Comparison of ENCODE assay signal across 9 cellular contexts in genomic region chr11:62705880-62706831, GRCh38. TPM values are rescaled to one million over a fixed set of nuclear protein-coding genes. Genes with fewer than 3 reads are reported as not detected.
DNase-seq lines count a peak whose midpoint lies in the region; ATAC-seq, FAIRE-seq and TF ChIP-seq lines count a peak whose summit lies in the region.
"Had no signal": no experiment of that assay in that cellular context is flagged by ENCODE, and none has a peak within 500 bp of the region (broad histone marks: within the 10 kb centered on the region; RNA-seq: fewer than 3 reads in every experiment).

No MANE protein-coding gene starts in this region.

- TF ChIP-seq RAD21 in IMR-90 (IDR thresholded peaks at IDR 0.05; ENCODE audit: low read length) = no peak

- H2AK9ac ChIP-seq in IMR-90 (replicated peaks; ENCODE audit: low read depth, low read length, poor library complexity) = peak overlapping the region; percentile 95

- TF ChIP-seq CTCF in IMR-90 (conservative IDR thresholded peaks at IDR 0.05; ENCODE audit: low read depth, low read length) (no peak), OCI-LY1 (IDR thresholded peaks at IDR 0.05; ENCODE audit: low read length) (no peak), endothelial cell of umbilical vein (IDR thresholded peaks at IDR 0.05; ENCODE audit: extremely low read depth in 1 of 2, insufficient read depth in 1 of 2, low read depth in 1 of 2, low read length in 2 of 2) (no peak)

- H3K36me3 ChIP-seq in IMR-90 (ENCODE audit: control insufficient read depth, insufficient read depth, low read length) (peaks cover 13% of the 10 kb centered on the region), OCI-LY1 (ENCODE audit: insufficient read depth, low read length) (peaks cover 45% of the 10 kb centered on the region), endothelial cell of umbilical vein (ENCODE audit: control insufficient read depth in 2 of 2, extremely low read depth in 1 of 2, insufficient read depth in 2 of 2, low read length in 2 of 2) (peaks cover 2 to 3% of the 10 kb centered on the region in 2 experiments)

- H4K20me1 ChIP-seq in IMR-90 (ENCODE audit: insufficient read depth, low read length) = no peaks in the 10 kb centered on the region
- H4K20me1 ChIP-seq in OCI-LY1 (ENCODE audit: insufficient read depth, low read length) = no peaks in the 10 kb centered on the region
- no peaks in the 10 kb centered on the region for H4K20me1 ChIP-seq in endothelial cell of umbilical vein (replicated peaks; ENCODE audit: control insufficient read depth, extremely low read depth, insufficient read depth, low read length)

- H3K4me1 ChIP-seq in IMR-90 (ENCODE audit: control insufficient read depth, insufficient read depth, low read length) (peaks cover 16% of the 10 kb centered on the region), OCI-LY1 (ENCODE audit: insufficient read depth, low read length, severe bottlenecking) (peaks cover 49% of the 10 kb centered on the region), endothelial cell of umbilical vein (ENCODE audit: control insufficient read depth, extremely low read depth, insufficient read depth, low read length) (peaks cover 25% of the 10 kb centered on the region)

- intact Hi-C loops in IMR-90 (cut with micrococcal nuclease) (no loop called here), endothelial cell of umbilical vein (cut with micrococcal nuclease) (loop anchor here (1.0 to 5.0 kb wide), 4 partner anchors 39 to 105 kb away; partner anchors contain the start of genes C11orf98, CSKMT, INTS5 and MTA2)

- CTCF ChIA-PET in IMR-90 (lab: Yijun Ruan, JAX) (interaction anchor here (0.9 to 1.9 kb wide), 4 partner anchors 12 to 80 kb away, joined by 3 to 6 read pairs (median 4); partner anchors contain the start of gene LRRN4CL), endothelial cell of umbilical vein (lab: Charles Lee) (interaction anchor here (0.9 to 2.5 kb wide), 8 partner anchors 10 to 163 kb away, joined by 3 to 14 read pairs (median 4); partner anchors contain the start of genes C11orf98, CSKMT and HNRNPUL2)

- BruUV-seq in IMR-90 (replicated peaks; lab: Mats Ljungman, UMichigan) = no TSS peak
- no TSS peak for BruUV-seq in endothelial cell of umbilical vein (replicated peaks; lab: Mats Ljungman, UMichigan)

- H3K27ac ChIP-seq in IMR-90 (ENCODE audit: insufficient read depth, low read length) (peak overlapping the region; percentile 33), OCI-LY1 (ENCODE audit: low read depth, low read length, poor library complexity, severe bottlenecking) (peak overlapping the region; percentile 92), endothelial cell of umbilical vein (ENCODE audit: insufficient read depth, low read depth, low read length) (peak overlapping the region; percentile 37)

- ATAC-seq in GM21390 (IDR thresholded peaks at IDR 0.05; ENCODE audit: unreplicated experiment) (peak; percentile 60), IMR-90 (ENCODE audit: low read depth) (peak; percentile 90)

- H3K27me3 ChIP-seq in IMR-90 (ENCODE audit: control insufficient read depth, insufficient read depth, low read length) (no peaks in the 10 kb centered on the region), OCI-LY1 (ENCODE audit: insufficient read depth, low read length) (no peaks in the 10 kb centered on the region), endothelial cell of umbilical vein (ENCODE audit: control insufficient read depth in 2 of 2, insufficient read depth in 2 of 2, low read length in 2 of 2) (no peaks in the 10 kb centered on the region)

- H3K4me2 ChIP-seq in IMR-90 (ENCODE audit: low read depth, low read length) (peak overlapping the region; percentile 94), OCI-LY1 (ENCODE audit: low read length) (peak overlapping the region; percentile 90), endothelial cell of umbilical vein (ENCODE audit: insufficient read depth, low read length) (peak overlapping the region; percentile 82)

- H3F3A ChIP-seq in OCI-LY1 (ENCODE audit: insufficient read depth, low read length) = peaks cover 7% of the 10 kb centered on the region; the same call in 1 of the 2 replicates

- H3K23ac ChIP-seq in IMR-90 (ENCODE audit: low read depth, low read length) = peak overlapping the region; percentile 99

- peak overlapping the region; percentile 33; the same call in 1 of the 2 replicates for H4K5ac ChIP-seq in IMR-90 (ENCODE audit: low read depth, low read length)

- POLR2A ChIA-PET in IMR-90 (lab: Charles Lee; ENCODE audit: unreplicated experiment) = interaction anchor here (0.5 to 1.1 kb wide), 2 partner anchors 20 to 603 kb away, joined by 3 to 11 read pairs; no protein-coding TSS in a partner anchor
- POLR2A ChIA-PET in endothelial cell of umbilical vein (lab: Charles Lee) = interaction anchor here (0.7 to 1.5 kb wide), 3 partner anchors 41 to 135 kb away, joined by 3 to 19 read pairs (median 3); partner anchors contain the start of genes C11orf98, CSKMT and TUT1

- H2BK20ac ChIP-seq in IMR-90 (ENCODE audit: low read depth, low read length) = no peak overlapping the region

- H3K9ac ChIP-seq in IMR-90 (ENCODE audit: low read depth, low read length) = peak overlapping the region; percentile 79
- H3K9ac ChIP-seq in OCI-LY1 (ENCODE audit: low read length) = peak overlapping the region; percentile 77
- H3K9ac ChIP-seq in endothelial cell of umbilical vein (replicated peaks; ENCODE audit: extremely low read depth, insufficient read depth, low read length) = peak overlapping the region; percentile 65

- H4K8ac ChIP-seq in IMR-90 (ENCODE audit: low read depth in 2 of 2, low read length in 2 of 2) = peak overlapping the region; percentile 83 to 84

- peak overlapping the region; percentile 13; the same call in 1 of the 2 replicates for H3K18ac ChIP-seq in IMR-90 (ENCODE audit: low read depth, low read length)

- H3K4ac ChIP-seq in IMR-90 (ENCODE audit: low read depth, low read length) = peak overlapping the region; percentile 90

- dilution Hi-C loops in IMR-90 (cut with HindIII; ENCODE audit: low sequenced_read_pairs, unreplicated experiment) (no loop called here), endothelial cell of umbilical vein (cut with MboI; ENCODE audit: extremely low pct_ligation_motif_present, low sequenced_read_pairs) (no loop called here)

- 0 out of 2 replicates have a peak, but pooled peaks have one; percentile 31 for TF ChIP-seq POLR2A in IMR-90 (IDR thresholded peaks at IDR 0.05; ENCODE audit: low read depth, low read length)
- TF ChIP-seq POLR2A in endothelial cell of umbilical vein (IDR thresholded peaks at IDR 0.05; ENCODE audit: low read depth, low read length) = peak; percentile 49

- peak overlapping the region; percentile 97 for H3K14ac ChIP-seq in IMR-90 (replicated peaks; ENCODE audit: low read depth, low read length)

- H2AFZ ChIP-seq in IMR-90 (replicated peaks; ENCODE audit: low read length, poor library complexity) = peak overlapping the region; percentile 98
- H2AFZ ChIP-seq in OCI-LY1 (ENCODE audit: low read length) = no peak overlapping the region
- H2AFZ ChIP-seq in endothelial cell of umbilical vein (ENCODE audit: low read depth, low read length) = peak overlapping the region; percentile 89

- H3K9me3 ChIP-seq in IMR-90 (ENCODE audit: control insufficient read depth, insufficient read depth, low read length) (no peaks in the 10 kb centered on the region), OCI-LY1 (ENCODE audit: low read length) (no peaks in the 10 kb centered on the region), endothelial cell of umbilical vein (replicated peaks; ENCODE audit: control insufficient read depth, insufficient read depth, low read length) (no peaks in the 10 kb centered on the region)

- peak overlapping the region; percentile 8; the same call in 1 of the 3 replicates for H2BK15ac ChIP-seq in IMR-90 (ENCODE audit: low read depth, low read length)

- H4K91ac ChIP-seq in IMR-90 (ENCODE audit: insufficient read depth, low read depth, low read length) = peak overlapping the region; percentile 55

- WGBS in IMR-90 (ENCODE audit: extremely low coverage in 2 of 2, insufficient read length in 1 of 2), 2 experiments = 9% methylated on average over 46 of the region's 73 CpGs; no CpG with 5 or more reads in 1 of the 2 experiments

- H2BK120ac ChIP-seq in IMR-90 (ENCODE audit: low read depth, low read length) = peak overlapping the region; percentile 80

- H3K9me2 ChIP-seq in OCI-LY1 (ENCODE audit: low read depth, low read length) = no peaks in the 10 kb centered on the region

- H2AK5ac ChIP-seq in IMR-90 (ENCODE audit: low read depth, low read length) = peak overlapping the region; percentile 67

- in situ Hi-C loops in IMR-90 (cut with MboI; ENCODE audit: low sequenced_read_pairs) = no loop called here

- DNase-seq in CMK (ENCODE audit: low read depth) (peak; percentile 74), IMR-90 (peak; percentile 91), activated T-cell treated with anti-CD3 and anti-CD28 coated beads for 1 hour (ENCODE audit: low read depth) (peak; percentile 94), endothelial cell of umbilical vein (ENCODE audit: low read depth, low spot score) (peak; percentile 95), middle frontal gyrus (ENCODE audit: extremely low spot score, low spot score) (peak; percentile 88)
- peak; percentile 87 to 89 for DNase-seq in stimulated activated CD8-positive, alpha-beta memory T cell treated with anti-CD3 and anti-CD28 coated beads, Interleukin-15, amount 100 ng/mL, for 4 hours (ENCODE audit: low read depth in 2 of 2)

- H3K4me3 ChIP-seq in IMR-90 (ENCODE audit: insufficient read depth, low read depth, low read length) (peak overlapping the region; percentile 55), OCI-LY1 (ENCODE audit: low read depth, low read length, poor library complexity, severe bottlenecking) (peak overlapping the region; percentile 71), endothelial cell of umbilical vein (replicated peaks in 1 of 3; ENCODE audit: insufficient read depth in 1 of 3, low read depth in 1 of 3, low read length in 3 of 3) (peak overlapping the region; percentile 13 to 81 (median 41))

- peaks cover 17% of the 10 kb centered on the region for H3K9me1 ChIP-seq in IMR-90 (ENCODE audit: insufficient read depth, low read length)
- no peaks in the 10 kb centered on the region for H3K9me1 ChIP-seq in endothelial cell of umbilical vein (replicated peaks; ENCODE audit: control insufficient read depth, extremely low read depth, insufficient read depth, low read length)

- H3K79me1 ChIP-seq in IMR-90 (ENCODE audit: low read depth in 1 of 2, low read length in 2 of 2) = peaks cover 18 to 53% of the 10 kb centered on the region in 2 experiments

- no peaks in the 10 kb centered on the region for H3K79me2 ChIP-seq in OCI-LY1 (ENCODE audit: insufficient read depth, low read length)
- H3K79me2 ChIP-seq in endothelial cell of umbilical vein (ENCODE audit: control insufficient read depth, insufficient read depth, low read length) = no peaks in the 10 kb centered on the region

- peak overlapping the region; percentile 75 for H3K56ac ChIP-seq in IMR-90 (ENCODE audit: extremely low read depth, insufficient read depth, low read length)

- FAIRE-seq in endothelial cell of umbilical vein (lab: Jason Lieb, UNC) = peak; percentile 96

- H2BK5ac ChIP-seq in IMR-90 (ENCODE audit: low read depth, low read length, poor library complexity, severe bottlenecking) = peak overlapping the region; percentile 41

RNA-seq across cellular contexts. Expression of gene BSCL2, which starts 1.1 kb away (rescaled TPM):
- 19.4 and 26.2 TPM in 2 replicates for total RNA-seq in IMR-90 (2012; rRNA removed)
- polyA plus RNA-seq in IMR-90 (2012; rRNA removed) = 46.0 and 47.1 TPM in 2 replicates
- 37.9 and 52.3 TPM in 2 replicates for polyA plus RNA-seq in IMR-90 (2012; cell fraction: cytosol; rRNA removed)
- polyA plus RNA-seq in IMR-90 (2012; cell fraction: nucleus; rRNA removed; ENCODE audit: low replicate concordance) = 39.4 and 80.6 TPM in 2 replicates
- total RNA-seq in endothelial cell of umbilical vein = 31.1 and 31.3 TPM in 2 replicates
- 94.8 and 126 TPM in 2 replicates for polyA plus RNA-seq in endothelial cell of umbilical vein
- polyA plus RNA-seq in endothelial cell of umbilical vein (2011; cell fraction: cytosol; rRNA removed) = 54.8 and 58.8 TPM in 2 replicates
- 55.1 and 75.0 TPM in 2 replicates for polyA plus RNA-seq in endothelial cell of umbilical vein (2011; cell fraction: nucleus; rRNA removed)
- polyA plus RNA-seq in endothelial cell of umbilical vein (2012) = 30.9 and 39.8 TPM in 2 replicates
- 67.7 and 79.6 TPM in 2 replicates for polyA minus RNA-seq in endothelial cell of umbilical vein
- 29.3 TPM for polyA minus RNA-seq in endothelial cell of umbilical vein (2011; cell fraction: cytosol; rRNA and poly(A)+ RNA removed)
- polyA minus RNA-seq in endothelial cell of umbilical vein (2011; cell fraction: nucleus; rRNA and poly(A)+ RNA removed) = 24.9 and 26.5 TPM in 2 replicates

RNA-seq across cellular contexts. Expression of gene GNG3, which starts 1.3 kb away (rescaled TPM):
- total RNA-seq in IMR-90 (2012; rRNA removed) = not detected in 2 replicates
- not detected in 2 replicates for polyA plus RNA-seq in IMR-90 (2012; rRNA removed)
- 0.04 TPM in 1 of 2 replicates, not detected in the other for polyA plus RNA-seq in IMR-90 (2012; cell fraction: cytosol; rRNA removed)
- 0.08 and 0.09 TPM in 2 replicates for polyA plus RNA-seq in IMR-90 (2012; cell fraction: nucleus; rRNA removed; ENCODE audit: low replicate concordance)
- total RNA-seq in endothelial cell of umbilical vein = not detected in 2 replicates
- polyA plus RNA-seq in endothelial cell of umbilical vein = not detected in 2 replicates
- polyA plus RNA-seq in endothelial cell of umbilical vein (2011; cell fraction: cytosol; rRNA removed) = not detected in 2 replicates
- polyA plus RNA-seq in endothelial cell of umbilical vein (2011; cell fraction: nucleus; rRNA removed) = not detected in 2 replicates
- polyA plus RNA-seq in endothelial cell of umbilical vein (2012) = 0.49 TPM in 1 of 2 replicates, not detected in the other
- polyA minus RNA-seq in endothelial cell of umbilical vein = 0.46 TPM in 1 of 2 replicates, not detected in the other
- not detected for polyA minus RNA-seq in endothelial cell of umbilical vein (2011; cell fraction: cytosol; rRNA and poly(A)+ RNA removed)
- not detected in 2 replicates for polyA minus RNA-seq in endothelial cell of umbilical vein (2011; cell fraction: nucleus; rRNA and poly(A)+ RNA removed)
- total RNA-seq: glomerular endothelial cell had no signal

RNA-seq across cellular contexts. Expression of gene LRRN4CL, which starts 16.8 kb away (rescaled TPM):
- total RNA-seq in IMR-90 (2012; rRNA removed) = 0.28 and 0.36 TPM in 2 replicates
- 0.84 and 1.1 TPM in 2 replicates for polyA plus RNA-seq in IMR-90 (2012; rRNA removed)
- polyA plus RNA-seq in IMR-90 (2012; cell fraction: cytosol; rRNA removed) = 1.00 and 2.5 TPM in 2 replicates
- polyA plus RNA-seq in IMR-90 (2012; cell fraction: nucleus; rRNA removed; ENCODE audit: low replicate concordance) = 1.1 and 1.5 TPM in 2 replicates
- total RNA-seq in endothelial cell of umbilical vein = 0.20 and 0.37 TPM in 2 replicates
- polyA plus RNA-seq in endothelial cell of umbilical vein = 0.03 TPM in 1 of 2 replicates, not detected in the other
- 0.03 and 0.04 TPM in 2 replicates for polyA plus RNA-seq in endothelial cell of umbilical vein (2011; cell fraction: cytosol; rRNA removed)
- 0.08 and 0.11 TPM in 2 replicates for polyA plus RNA-seq in endothelial cell of umbilical vein (2011; cell fraction: nucleus; rRNA removed)
- polyA plus RNA-seq in endothelial cell of umbilical vein (2012) = not detected in 2 replicates
- 0.36 TPM in 1 of 2 replicates, not detected in the other for polyA minus RNA-seq in endothelial cell of umbilical vein
- 0.41 TPM for polyA minus RNA-seq in endothelial cell of umbilical vein (2011; cell fraction: cytosol; rRNA and poly(A)+ RNA removed)
- polyA minus RNA-seq in endothelial cell of umbilical vein (2011; cell fraction: nucleus; rRNA and poly(A)+ RNA removed) = 0.43 and 0.53 TPM in 2 replicates
- total RNA-seq: glomerular endothelial cell had no signal

RNA-seq across cellular contexts. Expression of gene HNRNPUL2, which starts 21.1 kb away (rescaled TPM):
- 3.9 and 5.0 TPM in 2 replicates for total RNA-seq in IMR-90 (2012; rRNA removed)
- polyA plus RNA-seq in IMR-90 (2012; rRNA removed) = 25.5 and 30.2 TPM in 2 replicates
- 6.1 and 10.8 TPM in 2 replicates for polyA plus RNA-seq in IMR-90 (2012; cell fraction: cytosol; rRNA removed)
- 5.3 and 17.3 TPM in 2 replicates for polyA plus RNA-seq in IMR-90 (2012; cell fraction: nucleus; rRNA removed; ENCODE audit: low replicate concordance)
- total RNA-seq in endothelial cell of umbilical vein = 53.4 and 56.2 TPM in 2 replicates
- polyA plus RNA-seq in endothelial cell of umbilical vein = 14.1 and 18.3 TPM in 2 replicates
- polyA plus RNA-seq in endothelial cell of umbilical vein (2011; cell fraction: cytosol; rRNA removed) = 24.6 and 26.0 TPM in 2 replicates
- 20.9 and 29.8 TPM in 2 replicates for polyA plus RNA-seq in endothelial cell of umbilical vein (2011; cell fraction: nucleus; rRNA removed)
- 51.5 and 55.8 TPM in 2 replicates for polyA plus RNA-seq in endothelial cell of umbilical vein (2012)
- polyA minus RNA-seq in endothelial cell of umbilical vein = 21.9 and 22.6 TPM in 2 replicates
- 13.9 TPM for polyA minus RNA-seq in endothelial cell of umbilical vein (2011; cell fraction: cytosol; rRNA and poly(A)+ RNA removed)
- 21.5 and 29.4 TPM in 2 replicates for polyA minus RNA-seq in endothelial cell of umbilical vein (2011; cell fraction: nucleus; rRNA and poly(A)+ RNA removed)

RNA-seq across cellular contexts. Expression of gene TTC9C, which starts 22.1 kb away (rescaled TPM):
- total RNA-seq in IMR-90 (2012; rRNA removed) = 37.1 and 45.5 TPM in 2 replicates
- 29.1 and 32.9 TPM in 2 replicates for polyA plus RNA-seq in IMR-90 (2012; rRNA removed)
- 24.4 and 25.0 TPM in 2 replicates for polyA plus RNA-seq in IMR-90 (2012; cell fraction: cytosol; rRNA removed)
- 13.9 and 30.1 TPM in 2 replicates for polyA plus RNA-seq in IMR-90 (2012; cell fraction: nucleus; rRNA removed; ENCODE audit: low replicate concordance)
- total RNA-seq in endothelial cell of umbilical vein = 31.6 and 43.5 TPM in 2 replicates
- polyA plus RNA-seq in endothelial cell of umbilical vein = 20.6 and 27.4 TPM in 2 replicates
- polyA plus RNA-seq in endothelial cell of umbilical vein (2011; cell fraction: cytosol; rRNA removed) = 24.3 and 28.5 TPM in 2 replicates
- 22.3 and 25.8 TPM in 2 replicates for polyA plus RNA-seq in endothelial cell of umbilical vein (2011; cell fraction: nucleus; rRNA removed)
- 42.0 and 49.3 TPM in 2 replicates for polyA plus RNA-seq in endothelial cell of umbilical vein (2012)
- 16.1 and 18.8 TPM in 2 replicates for polyA minus RNA-seq in endothelial cell of umbilical vein
- 24.3 TPM for polyA minus RNA-seq in endothelial cell of umbilical vein (2011; cell fraction: cytosol; rRNA and poly(A)+ RNA removed)
- polyA minus RNA-seq in endothelial cell of umbilical vein (2011; cell fraction: nucleus; rRNA and poly(A)+ RNA removed) = 15.8 and 17.1 TPM in 2 replicates

Comparison
In these comparisons a context has a peak if more than half of its experiments do, and no peak if none do; other contexts are left out.
1. Peak in every context shown above with its lines: DNase-seq, ATAC-seq, H3K4me3 ChIP-seq and H3K27ac ChIP-seq.
2. H3K27ac ChIP-seq: peak in every context shown above with its lines; median percentile 92 in OCI-LY1; 37 in endothelial cell of umbilical vein; 33 in IMR-90.